Comparison of ENCODE assay signal across 1 cellular context in genomic region chr3:71862374-71863145, GRCh38.
TF ChIP-seq lines count a peak whose summit lies in the region.

No MANE protein-coding gene starts in this region.

TF ChIP-seq in SK-N-SH, 30 proteins besides CTCF, POLR2A, EP300 and RAD21 (continued from another document):
- TF ChIP-seq PBX3 (IDR thresholded peaks at IDR 0.05): 0 out of 2 replicates have a peak, but pooled peaks have one; percentile 15
